ENCODE assay signal across 8 cellular contexts in the genomic region with DNA sequence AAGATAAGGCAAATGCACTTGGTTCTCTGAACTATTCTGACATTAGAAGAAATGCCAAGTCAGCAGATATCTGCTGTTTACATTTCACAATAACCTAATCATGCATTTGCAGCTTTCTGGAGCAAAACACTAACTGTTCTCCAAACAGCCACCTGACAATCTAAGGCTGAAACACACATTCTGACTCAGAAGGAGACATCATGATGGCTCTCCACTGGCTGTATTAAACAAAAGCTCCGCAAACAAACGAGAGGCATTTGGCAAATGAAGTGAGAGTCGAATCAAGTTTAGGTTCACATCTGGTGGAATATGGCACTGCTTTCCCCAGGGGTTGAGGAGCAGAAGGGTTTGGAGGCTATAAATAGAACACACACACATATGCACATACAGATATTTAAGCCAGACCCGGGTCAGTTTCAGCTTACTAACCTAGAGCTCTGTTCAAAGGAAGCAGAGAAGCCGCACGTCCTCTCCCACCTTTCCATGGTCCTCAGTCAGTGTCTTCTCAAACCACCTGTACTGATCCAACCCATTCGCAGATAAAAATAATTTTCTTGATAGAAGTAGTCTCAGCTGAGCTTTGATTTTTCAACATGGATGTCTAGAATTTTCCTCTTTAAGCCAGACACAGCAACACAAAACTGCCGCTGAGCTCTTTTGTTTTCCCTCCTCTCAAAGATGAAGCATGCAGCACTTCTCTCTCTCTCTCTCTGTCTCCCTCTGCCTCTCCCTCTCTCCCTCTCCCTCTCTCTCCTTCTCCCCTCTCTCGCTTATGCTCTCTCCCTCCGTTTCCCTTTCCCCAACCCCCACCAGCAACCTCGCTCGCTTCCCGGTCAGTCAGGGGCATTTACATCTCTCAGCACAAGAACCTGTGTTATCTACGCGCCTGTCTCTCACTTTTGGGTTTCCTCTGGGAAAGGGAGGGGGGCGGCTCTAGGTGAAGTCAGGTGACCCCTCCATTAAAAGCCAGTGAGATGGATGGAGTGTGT.
DNase-seq lines count a peak whose midpoint lies in the region; TF ChIP-seq lines count a peak whose summit lies in the region.

No MANE protein-coding gene starts in this region.

- intact Hi-C loops in spleen (cut with DNase I; ENCODE audit: low total_unique reads), result no loop called here

- H3K4me1 ChIP-seq in HUES48 (ENCODE audit: control insufficient read depth, insufficient read depth, low read length), result peaks cover 35% of the 10 kb centered on the region
- peaks cover 0 to 16% (median 4%) of the 10 kb centered on the region in 6 donors for H3K4me1 ChIP-seq in spleen

- H3K27ac ChIP-seq in HUES48 (ENCODE audit: low read depth, low read length), result peak overlapping the region; percentile 49
- no peak overlapping the region for H3K27ac ChIP-seq in spleen

- H3K9me3 ChIP-seq in HUES48 (ENCODE audit: control insufficient read depth, insufficient read depth, low read length), result no peaks in the 10 kb centered on the region
- H3K9me3 ChIP-seq in spleen, result no peaks in the 10 kb centered on the region

- peak overlapping the region; percentile 41 for H3K9ac ChIP-seq in HUES48 (ENCODE audit: low read depth, low read length)

- WGBS in spleen, 5 donors, result 8 to 12% (median 9%) methylated on average over 16 of the region's 16 CpGs

- no peak for TF ChIP-seq POLR2A in spleen (IDR thresholded peaks at IDR 0.05)

- TF ChIP-seq CTCF in choroid plexus epithelial cell (conservative IDR thresholded peaks at IDR 0.05; ENCODE audit: low read depth, low read length) (no peak), spleen (IDR thresholded peaks at IDR 0.05 in 8 of 11, conservative IDR thresholded peaks at IDR 0.05 in 3 of 11) (no peak)

- H3K4me3 ChIP-seq in HUES48 (ENCODE audit: low read depth, low read length), result peak overlapping the region; percentile 82
- no peak overlapping the region for H3K4me3 ChIP-seq in choroid plexus epithelial cell (ENCODE audit: low read depth, low read length)
- peak overlapping the region in 2 of 8 donors; percentile 8 to 27 for H3K4me3 ChIP-seq in spleen

- DNase-seq in C1 segment of cervical spinal cord (lab: John Stamatoyannopoulos, UW) (peak in 9 of 14 donors; percentile 15 to 71 (median 38)), choroid plexus epithelial cell (ENCODE audit: low read depth) (peak; percentile 10), medulla oblongata (ENCODE audit: extremely low spot score) (peak; percentile 62), T1000 (lab: John Stamatoyannopoulos, UW) (no peak), spleen (no peak)
- no peak for DNase-seq in stimulated activated CD4-positive, alpha-beta T cell treated with anti-CD3 and anti-CD28 coated beads, Interleukin-2, amount 100 ng/mL, for 24 hours
- no peak for DNase-seq in activated CD4-positive, CD25-positive, alpha-beta regulatory T cell (lab: John Stamatoyannopoulos, UW)

- H3K27me3 ChIP-seq in HUES48 (ENCODE audit: control insufficient read depth, insufficient read depth, low read length) (no peaks in the 10 kb centered on the region), spleen (replicated peaks in 1 of 7) (peaks cover 0 to 25% (median 0%) of the 10 kb centered on the region in 7 donors)

- H3K36me3 ChIP-seq in HUES48 (ENCODE audit: control insufficient read depth, insufficient read depth, low read length) (no peaks in the 10 kb centered on the region), spleen (no peaks in the 10 kb centered on the region)

Comparison
In these comparisons a context has a peak if more than half of its experiments do, and no peak if none do; other contexts are left out.
1. DNase-seq: peak in C1 segment of cervical spinal cord (9 of 14), choroid plexus epithelial cell (single experiment) and medulla oblongata (single experiment); none in T1000 (single experiment), stimulated activated CD4-positive, alpha-beta T cell treated with anti-CD3 and anti-CD28 coated beads, Interleukin-2, amount 100 ng/mL, for 24 hours (0 of 2), activated CD4-positive, CD25-positive, alpha-beta regulatory T cell (0 of 4) and spleen (single experiment).